ENCODE assay signal across 20 cellular contexts in the genomic region with DNA sequence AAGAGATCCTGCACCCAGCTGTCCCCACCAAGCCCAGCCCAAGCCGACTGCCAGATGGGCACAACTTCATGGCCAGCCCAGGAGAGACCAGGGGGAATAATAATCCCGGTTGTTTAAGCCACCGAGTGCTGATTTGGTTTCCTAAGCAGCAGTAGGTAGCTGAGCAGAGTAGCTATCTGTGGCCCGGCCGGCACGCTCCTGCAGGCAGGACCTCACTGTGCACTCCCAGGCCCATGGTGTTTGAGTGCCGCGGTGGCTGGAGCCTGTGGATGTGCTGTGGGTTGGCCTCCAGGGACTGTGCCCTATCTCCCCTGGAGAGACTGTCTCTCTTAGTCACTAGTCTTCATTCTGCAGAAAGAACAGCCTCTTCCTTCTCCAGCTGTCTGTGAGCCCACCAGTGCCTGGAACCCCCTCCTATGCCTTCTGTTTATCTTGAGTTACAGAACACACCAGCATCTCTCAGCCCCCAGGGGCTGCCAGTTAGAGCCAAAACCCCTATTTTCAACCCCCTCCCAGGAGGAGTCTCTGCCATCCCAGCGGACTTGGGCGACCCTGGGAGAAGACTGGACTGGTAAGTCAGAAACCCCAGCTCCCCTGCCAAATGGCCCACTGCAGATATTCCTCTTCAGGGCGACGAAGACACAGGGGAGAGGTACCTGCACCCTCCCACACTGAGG.
DNase-seq lines count a peak whose midpoint lies in the region; ATAC-seq and TF ChIP-seq lines count a peak whose summit lies in the region.
"Had no signal": no experiment of that assay in that cellular context is flagged by ENCODE, and none has a peak within 500 bp of the region (broad histone marks: within the 10 kb centered on the region; RNA-seq: fewer than 3 reads in every experiment).

No MANE protein-coding gene starts in this region.

- no peaks in the 10 kb centered on the region for H3K36me3 Mint-ChIP-seq in glutamatergic neuron (ENCODE audit: unreplicated experiment)
- no peaks in the 10 kb centered on the region for H3K36me3 Mint-ChIP-seq in stimulated activated naive B cell treated with anti-CD40 and anti-IgM and Interleukin-4, amounts not matched to agents 10 μg/mL and 1 μg/mL and 100 μg/mL, for 72 hours
- H3K36me3 Mint-ChIP-seq: activated naive CD4-positive, alpha-beta T cell treated with anti-CD3 and anti-CD28 coated beads, Interleukin-2, amount 50 U/mL, for 72 hours had no signal

- H3K9me3 Mint-ChIP-seq in glutamatergic neuron (ENCODE audit: unreplicated experiment), result peaks cover 20% of the 10 kb centered on the region
- no peaks in the 10 kb centered on the region for H3K9me3 Mint-ChIP-seq in stimulated activated naive B cell treated with anti-CD40 and anti-IgM and Interleukin-4, amounts not matched to agents 10 μg/mL and 1 μg/mL and 100 μg/mL, for 72 hours
- H3K9me3 Mint-ChIP-seq: activated naive CD4-positive, alpha-beta T cell treated with anti-CD3 and anti-CD28 coated beads, Interleukin-2, amount 50 U/mL, for 72 hours; CD4-positive, alpha-beta T cell; stimulated activated naive CD8-positive, alpha-beta T cell treated with anti-CD3 and anti-CD28 coated beads, Interleukin-15, Interleukin-2, amounts not matched to agents 100 ng/mL and 50 ng/mL, for 24 hours had no signal

- DNase-seq in NCI-H510A treated with DMSO at 0.1 percent for 48 hours (lab: John Stamatoyannopoulos, UW) (peak; percentile 49), NCI-H510A (lab: John Stamatoyannopoulos, UW) (no peak), NCI-H524 treated with DMSO at 0.1 percent for 48 hours (lab: John Stamatoyannopoulos, UW) (peak; percentile 85), glutamatergic neuron (peak; percentile 45), GF-D8 (lab: John Stamatoyannopoulos, UW) (no peak)
- no peak for DNase-seq in stimulated activated naive B cell treated with anti-CD40 and anti-IgM and Interleukin-4, amounts not matched to agents 10 μg/mL and 1 μg/mL and 100 μg/mL, for 72 hours
- DNase-seq: activated CD4-positive, alpha-beta T cell treated with anti-CD3 and anti-CD28 coated beads for 48 hours; activated T-cell treated with anti-CD3 and anti-CD28 coated beads for 4 hours; CD4-positive, alpha-beta T cell; Kasumi-1; kidney glomerular epithelial cell; right cardiac atrium; stimulated activated CD4-positive, alpha-beta T cell treated with anti-CD3 and anti-CD28 coated beads, Interleukin-2, amount 100 ng/mL, for 24 hours; T-helper 9 cell; testis had no signal

- peaks cover 16% of the 10 kb centered on the region for H3K27me3 Mint-ChIP-seq in glutamatergic neuron (ENCODE audit: unreplicated experiment)
- H3K27me3 Mint-ChIP-seq in stimulated activated naive B cell treated with anti-CD40 and anti-IgM and Interleukin-4, amounts not matched to agents 10 μg/mL and 1 μg/mL and 100 μg/mL, for 72 hours, result no peaks in the 10 kb centered on the region
- H3K27me3 Mint-ChIP-seq: CD4-positive, alpha-beta T cell; stimulated activated naive CD8-positive, alpha-beta T cell treated with anti-CD3 and anti-CD28 coated beads, Interleukin-15, Interleukin-2, amounts not matched to agents 100 ng/mL and 50 ng/mL, for 24 hours had no signal

- peak overlapping the region; percentile 34 for H3K4me3 Mint-ChIP-seq in glutamatergic neuron (ENCODE audit: unreplicated experiment)
- H3K4me3 Mint-ChIP-seq in stimulated activated naive B cell treated with anti-CD40 and anti-IgM and Interleukin-4, amounts not matched to agents 10 μg/mL and 1 μg/mL and 100 μg/mL, for 72 hours, result no peak overlapping the region
- H3K4me3 Mint-ChIP-seq: CD4-positive, alpha-beta T cell; stimulated activated naive CD8-positive, alpha-beta T cell treated with anti-CD3 and anti-CD28 coated beads, Interleukin-15, Interleukin-2, amounts not matched to agents 100 ng/mL and 50 ng/mL, for 24 hours had no signal

- TF ChIP-seq CTCF in glutamatergic neuron (IDR thresholded peaks at IDR 0.05; ENCODE audit: partially characterized antibody, unreplicated experiment), result no peak

- peaks cover 41% of the 10 kb centered on the region for H3K4me1 Mint-ChIP-seq in glutamatergic neuron (ENCODE audit: low read depth, unreplicated experiment)
- peaks cover 0 to 6% of the 10 kb centered on the region in 2 donors for H3K4me1 Mint-ChIP-seq in stimulated activated naive B cell treated with anti-CD40 and anti-IgM and Interleukin-4, amounts not matched to agents 10 μg/mL and 1 μg/mL and 100 μg/mL, for 72 hours

- peak overlapping the region; percentile 75 for H3K27ac Mint-ChIP-seq in glutamatergic neuron (ENCODE audit: unreplicated experiment)
- peak overlapping the region; percentile 81 for H3K27ac Mint-ChIP-seq in stimulated activated naive B cell treated with anti-CD40 and anti-IgM and Interleukin-4, amounts not matched to agents 10 μg/mL and 1 μg/mL and 100 μg/mL, for 72 hours
- H3K27ac Mint-ChIP-seq: activated naive CD4-positive, alpha-beta T cell treated with anti-CD3 and anti-CD28 coated beads, Interleukin-2, amount 50 U/mL, for 72 hours; CD4-positive, alpha-beta T cell; stimulated activated naive CD8-positive, alpha-beta T cell treated with anti-CD3 and anti-CD28 coated beads, Interleukin-15, Interleukin-2, amounts not matched to agents 100 ng/mL and 50 ng/mL, for 24 hours had no signal

- no peak for ATAC-seq in stimulated activated naive B cell treated with anti-CD40 and anti-IgM and Interleukin-4, amounts not matched to agents 10 μg/mL and 1 μg/mL and 100 μg/mL, for 72 hours (replicated peaks)
- no peak for ATAC-seq in GM19324 (IDR thresholded peaks at IDR 0.05; ENCODE audit: low FRiP score, unreplicated experiment)
- no peak for ATAC-seq in HG03354 (IDR thresholded peaks at IDR 0.05; ENCODE audit: poor library complexity, severe bottlenecking, unreplicated experiment)
- ATAC-seq: activated naive CD4-positive, alpha-beta T cell treated with anti-CD3 and anti-CD28 coated beads, Interleukin-2, amount 50 U/mL, for 72 hours; GM12878; right cardiac atrium had no signal

Comparison
In these comparisons a context has a peak if more than half of its experiments do, and no peak if none do; other contexts are left out.
1. DNase-seq: peak in NCI-H510A treated with DMSO at 0.1 percent for 48 hours (single experiment), NCI-H524 treated with DMSO at 0.1 percent for 48 hours (single experiment) and glutamatergic neuron (single experiment); none in NCI-H510A (single experiment), stimulated activated naive B cell treated with anti-CD40 and anti-IgM and Interleukin-4, amounts not matched to agents 10 μg/mL and 1 μg/mL and 100 μg/mL, for 72 hours (single experiment) and GF-D8 (single experiment).